Comparison of ENCODE assay signal across 1 cellular context in the genomic region with DNA sequence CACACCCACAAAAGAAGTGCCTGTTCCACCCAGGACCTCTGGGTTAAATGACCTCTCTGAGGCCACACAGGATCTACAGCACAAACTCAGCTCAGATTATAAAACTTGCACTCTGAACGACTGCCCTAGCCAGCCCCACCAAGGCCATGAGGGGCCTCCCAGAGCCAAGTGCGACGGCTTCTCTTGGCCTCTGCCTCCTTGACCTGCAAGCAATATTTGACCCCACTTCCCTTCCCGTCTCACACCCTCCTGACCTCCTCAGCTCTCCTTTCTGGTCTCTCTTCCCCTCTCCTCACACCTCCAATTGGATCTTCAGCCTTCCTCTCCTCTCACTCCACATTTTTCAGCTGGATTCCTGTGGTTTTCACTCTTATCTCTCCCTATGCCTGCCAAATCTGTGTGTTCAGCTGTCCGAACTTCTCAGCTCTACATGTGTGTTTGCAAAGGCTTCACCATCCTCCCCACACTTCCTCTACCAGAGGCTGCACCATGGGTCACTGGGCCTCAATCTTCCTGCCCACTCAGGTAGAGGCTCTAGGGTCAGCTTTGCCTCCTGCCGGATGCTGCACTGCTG.
TF ChIP-seq lines count a peak whose summit lies in the region.

No MANE protein-coding gene starts in this region.

TF ChIP-seq in IMR-90, 13 proteins besides CTCF, POLR2A, EP300 and RAD21:
- no peak for TF ChIP-seq MAFK (IDR thresholded peaks at IDR 0.05; ENCODE audit: low read depth, low read length)
- no peak for TF ChIP-seq NFE2L2 (IDR thresholded peaks at IDR 0.05; ENCODE audit: low read depth, low read length)
- TF ChIP-seq ELK1 (IDR thresholded peaks at IDR 0.05; ENCODE audit: borderline replicate concordance, low read depth, low read length) = no peak
- no peak for TF ChIP-seq BHLHE40 (IDR thresholded peaks at IDR 0.05; ENCODE audit: low read depth, low read length)
- TF ChIP-seq RCOR1 (IDR thresholded peaks at IDR 0.05; ENCODE audit: insufficient replicate concordance, low read length) = no peak
- TF ChIP-seq MXI1 (IDR thresholded peaks at IDR 0.05; ENCODE audit: borderline replicate concordance, low read depth, low read length) = no peak
- TF ChIP-seq FOS (IDR thresholded peaks at IDR 0.05; ENCODE audit: low read depth, low read length) = no peak
- TF ChIP-seq, protein P1, sequence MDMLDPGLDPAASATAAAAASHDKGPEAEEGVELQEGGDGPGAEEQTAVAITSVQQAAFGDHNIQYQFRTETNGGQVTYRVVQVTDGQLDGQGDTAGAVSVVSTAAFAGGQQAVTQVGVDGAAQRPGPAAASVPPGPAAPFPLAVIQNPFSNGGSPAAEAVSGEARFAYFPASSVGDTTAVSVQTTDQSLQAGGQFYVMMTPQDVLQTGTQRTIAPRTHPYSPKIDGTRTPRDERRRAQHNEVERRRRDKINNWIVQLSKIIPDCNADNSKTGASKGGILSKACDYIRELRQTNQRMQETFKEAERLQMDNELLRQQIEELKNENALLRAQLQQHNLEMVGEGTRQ (IDR thresholded peaks at IDR 0.05; ENCODE audit: low read depth, low read length) = no peak
- no peak for TF ChIP-seq RFX5 (IDR thresholded peaks at IDR 0.05; ENCODE audit: low read depth, low read length)
- TF ChIP-seq CEBPB (IDR thresholded peaks at IDR 0.05; ENCODE audit: low read depth, low read length) = no peak
- no peak for TF ChIP-seq CHD1 (IDR thresholded peaks at IDR 0.05; ENCODE audit: low read depth, low read length)
- no peak for TF ChIP-seq MAZ (IDR thresholded peaks at IDR 0.05; ENCODE audit: borderline replicate concordance, low read depth, low read length)
- no peak for TF ChIP-seq SMC3 (IDR thresholded peaks at IDR 0.05; ENCODE audit: low read depth, low read length)
TF ChIP-seq in IMR-90: peak in this region for 0.
